In the genomic region with DNA sequence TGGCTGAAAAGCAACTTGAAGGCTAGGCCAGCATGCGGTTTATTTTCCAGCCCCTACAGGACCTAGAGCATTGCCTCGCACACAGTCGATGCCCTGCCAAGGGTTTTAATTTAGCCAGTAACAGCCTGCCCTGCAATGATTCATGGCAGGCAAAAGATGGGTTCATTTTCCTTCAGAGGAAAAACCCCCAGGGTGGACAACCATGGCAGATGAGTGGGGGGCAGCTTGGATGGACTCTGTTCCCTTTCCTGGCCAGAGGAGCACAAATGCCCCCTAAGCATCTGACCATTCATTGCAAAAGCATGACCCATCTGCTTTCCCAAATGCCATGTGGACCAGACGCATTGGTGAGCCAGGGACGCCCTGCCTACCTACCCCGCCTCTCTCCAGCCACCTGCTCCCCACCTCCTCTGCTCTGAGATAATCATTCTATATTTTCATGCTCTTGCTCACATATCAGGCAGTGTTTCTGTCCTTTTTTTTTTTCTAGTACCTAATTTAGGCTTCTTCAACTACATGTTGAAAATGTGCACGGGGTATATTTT, we compare ENCODE assay signal across 33 cellular contexts.
DNase-seq lines count a peak whose midpoint lies in the region; ATAC-seq and TF ChIP-seq lines count a peak whose summit lies in the region.
"Had no signal": no experiment of that assay in that cellular context is flagged by ENCODE, and none has a peak within 500 bp of the region (broad histone marks: within the 10 kb centered on the region; RNA-seq: fewer than 3 reads in every experiment).

No MANE protein-coding gene starts in this region.

- H3K27me3 ChIP-seq in cardiac muscle cell = no peaks in the 10 kb centered on the region
- H3K27me3 ChIP-seq in heart right ventricle = no peaks in the 10 kb centered on the region
- no peaks in the 10 kb centered on the region for H3K27me3 ChIP-seq in endodermal cell (ENCODE audit: control insufficient read depth, insufficient read depth, low read length, poor library complexity, severe bottlenecking)
- no peaks in the 10 kb centered on the region for H3K27me3 ChIP-seq in vagina
- H3K27me3 ChIP-seq: esophagus squamous epithelium, ovary, thyroid gland had no signal

- CTCF ChIA-PET in activated CD8-positive, alpha-beta T cell treated with anti-CD3 and anti-CD28 coated beads, Interleukin-2, amount 10 ng/mL, durations not matched to agents 7 days and 5 days (lab: Charles Lee) = no interaction called here

- H3K4me1 Mint-ChIP-seq in endodermal cell (no peaks in the 10 kb centered on the region), progenitor cell of endocrine pancreas (ENCODE audit: low read depth) (no peaks in the 10 kb centered on the region)
- peaks cover 10% of the 10 kb centered on the region for H3K4me1 Mint-ChIP-seq in activated CD8-positive, alpha-beta T cell treated with anti-CD3 and anti-CD28 coated beads, Interleukin-2, amount 10 ng/mL, durations not matched to agents 7 days and 5 days (ENCODE audit: low read depth)
- H3K4me1 Mint-ChIP-seq: activated T-helper 17 cell treated with anti-CD3 and anti-CD28 coated beads, Interleukin-2, amount 50 U/mL, for 72 hours had no signal

- no peaks in the 10 kb centered on the region for H3K9me3 Mint-ChIP-seq in endodermal cell
- no peaks in the 10 kb centered on the region for H3K9me3 Mint-ChIP-seq in progenitor cell of endocrine pancreas (ENCODE audit: low read depth)
- no peaks in the 10 kb centered on the region for H3K9me3 Mint-ChIP-seq in activated CD8-positive, alpha-beta T cell treated with anti-CD3 and anti-CD28 coated beads, Interleukin-2, amount 10 ng/mL, durations not matched to agents 7 days and 5 days (ENCODE audit: insufficient read depth)
- H3K9me3 Mint-ChIP-seq: activated B cell treated with CpG ODN at 0.5 μM for 24 hours; activated CD4-positive, alpha-beta T cell treated with anti-CD3 and anti-CD28 coated beads, Interleukin-2, amount 10 ng/mL, durations not matched to agents 7 days and 5 days; activated naive CD4-positive, alpha-beta T cell treated with anti-CD3 and anti-CD28 coated beads, Interleukin-2, amount 50 U/mL, for 72 hours; activated T-helper 17 cell treated with anti-CD3 and anti-CD28 coated beads, Interleukin-2, amount 50 U/mL, for 72 hours; CD4-positive, alpha-beta T cell; dendritic cell treated with granulocyte-macrophage colony-stimulating factor and Interleukin-4, amounts not matched to agents 40 ng/mL and 50 ng/mL, for 4 days; natural killer cell; stimulated activated naive CD8-positive, alpha-beta T cell treated with anti-CD3 and anti-CD28 coated beads, Interleukin-15, amount 100 ng/mL, for 72 hours; T-helper 1 cell treated with Interleukin-12 subunit alpha and Interleukin-12 subunit beta and Interleukin-4 antibody, amounts not matched to agents 30 μg/mL and 1 μg/mL, for 36 hours had no signal

- no peak for DNase-seq in cardiac muscle cell (ENCODE audit: low read depth in 1 of 2, low spot score in 1 of 2)
- DNase-seq in heart right ventricle = no peak
- peak; percentile 13 for DNase-seq in endodermal cell
- peak; percentile 1 for DNase-seq in progenitor cell of endocrine pancreas (ENCODE audit: low spot score, unreplicated experiment)
- peak; percentile 27 to 46 for DNase-seq in vagina (ENCODE audit: extremely low spot score in 2 of 2)
- no peak for DNase-seq in omental fat pad (ENCODE audit: low spot score)
- no peak for DNase-seq in NCI-H146 (lab: John Stamatoyannopoulos, UW)
- no peak for DNase-seq in activated CD8-positive, alpha-beta T cell treated with anti-CD3 and anti-CD28 coated beads, Interleukin-2, amount 10 ng/mL, durations not matched to agents 7 days and 5 days
- DNase-seq: activated B cell treated with CpG ODN at 0.5 μM for 24 hours; activated CD4-positive, alpha-beta T cell treated with anti-CD3 and anti-CD28 coated beads, Interleukin-2, amount 10 ng/mL, durations not matched to agents 7 days and 5 days; CD4-positive, alpha-beta T cell; esophagus squamous epithelium; foreskin melanocyte; kidney glomerular epithelial cell; MM.1S; NCI-H1105 treated with DMSO at 0.1 percent for 48 hours; NCI-H2029 treated with DMSO at 0.1 percent for 48 hours; NCI-H526; ovary; PC-3; retina; stimulated activated naive CD8-positive, alpha-beta T cell treated with anti-CD3 and anti-CD28 coated beads, Interleukin-15, amount 100 ng/mL, for 72 hours; thyroid gland had no signal

- H3K9ac ChIP-seq in endodermal cell (ENCODE audit: extremely low read depth, low read length, poor library complexity, severe bottlenecking) = no peak overlapping the region
- H3K9ac ChIP-seq: KMS-11 had no signal

- TF ChIP-seq POLR2A in vagina (IDR thresholded peaks at IDR 0.05) = no peak

- no peaks in the 10 kb centered on the region for H3K36me3 Mint-ChIP-seq in endodermal cell (ENCODE audit: low read depth)
- H3K36me3 Mint-ChIP-seq in progenitor cell of endocrine pancreas (ENCODE audit: insufficient read depth) = no peaks in the 10 kb centered on the region
- H3K36me3 Mint-ChIP-seq in activated CD8-positive, alpha-beta T cell treated with anti-CD3 and anti-CD28 coated beads, Interleukin-2, amount 10 ng/mL, durations not matched to agents 7 days and 5 days (ENCODE audit: low read depth) = no peaks in the 10 kb centered on the region
- H3K36me3 Mint-ChIP-seq: activated naive CD4-positive, alpha-beta T cell treated with anti-CD3 and anti-CD28 coated beads, Interleukin-2, amount 50 U/mL, for 72 hours; natural killer cell had no signal

- intact Hi-C loops in heart right ventricle (cut with DNase I) (loop anchor here in 1 of 10 donors (10.0 kb wide), 1 partner anchor 293 kb away; no protein-coding TSS in a partner anchor), vagina (cut with DNase I) (no loop called here)

- POLR2A ChIA-PET in activated CD8-positive, alpha-beta T cell treated with anti-CD3 and anti-CD28 coated beads, Interleukin-2, amount 10 ng/mL, durations not matched to agents 7 days and 5 days (lab: Charles Lee) = no interaction called here

- H3K27ac ChIP-seq in cardiac muscle cell = peak overlapping the region; percentile 85
- H3K27ac ChIP-seq in heart right ventricle = no peak overlapping the region
- H3K27ac ChIP-seq in endodermal cell (ENCODE audit: low read depth, low read length) = no peak overlapping the region
- no peak overlapping the region for H3K27ac ChIP-seq in vagina
- H3K27ac ChIP-seq: esophagus squamous epithelium, HL-60, KMS-11, ovary, SK-N-MC, thyroid gland had no signal

- H3K9me3 ChIP-seq in cardiac muscle cell (ENCODE audit: low read depth) = no peaks in the 10 kb centered on the region
- H3K9me3 ChIP-seq in heart right ventricle = no peaks in the 10 kb centered on the region
- no peaks in the 10 kb centered on the region for H3K9me3 ChIP-seq in endodermal cell (ENCODE audit: control insufficient read depth, low read length)
- no peaks in the 10 kb centered on the region for H3K9me3 ChIP-seq in vagina
- H3K9me3 ChIP-seq: esophagus squamous epithelium, HAP-1, ovary, thyroid gland had no signal

- H3K4me1 ChIP-seq in cardiac muscle cell (ENCODE audit: low read depth) (peaks cover 28% of the 10 kb centered on the region), heart right ventricle (peaks cover 30 to 70% (median 46%) of the 10 kb centered on the region in 9 donors), endodermal cell (ENCODE audit: control insufficient read depth, insufficient read depth, low read length) (no peaks in the 10 kb centered on the region), vagina (peaks cover 14% of the 10 kb centered on the region)
- H3K4me1 ChIP-seq: HAP-1 had no signal

- no peak overlapping the region for H3K4me3 ChIP-seq in cardiac muscle cell
- H3K4me3 ChIP-seq in heart right ventricle = no peak overlapping the region
- no peak overlapping the region for H3K4me3 ChIP-seq in endodermal cell (ENCODE audit: low read length)
- no peak overlapping the region for H3K4me3 ChIP-seq in vagina
- H3K4me3 ChIP-seq: esophagus squamous epithelium, HAP-1, lung, ovary, SK-N-MC, thyroid gland had no signal

- ATAC-seq in heart right ventricle = no peak
- ATAC-seq in omental fat pad (ENCODE audit: low FRiP score) = no peak
- no peak for ATAC-seq in activated CD8-positive, alpha-beta T cell treated with anti-CD3 and anti-CD28 coated beads, Interleukin-2, amount 10 ng/mL, durations not matched to agents 7 days and 5 days
- ATAC-seq: activated naive CD4-positive, alpha-beta T cell treated with anti-CD3 and anti-CD28 coated beads, Interleukin-2, amount 50 U/mL, for 72 hours; activated T-helper 17 cell treated with anti-CD3 and anti-CD28 coated beads, Interleukin-2, amount 50 U/mL, for 72 hours; natural killer cell; PC-3; stimulated activated naive CD8-positive, alpha-beta T cell treated with anti-CD3 and anti-CD28 coated beads, Interleukin-15, amount 100 ng/mL, for 72 hours had no signal

- no peak overlapping the region for H3K4me3 Mint-ChIP-seq in endodermal cell
- H3K4me3 Mint-ChIP-seq in progenitor cell of endocrine pancreas (ENCODE audit: low read depth) = no peak overlapping the region
- H3K4me3 Mint-ChIP-seq in activated CD8-positive, alpha-beta T cell treated with anti-CD3 and anti-CD28 coated beads, Interleukin-2, amount 10 ng/mL, durations not matched to agents 7 days and 5 days = no peak overlapping the region
- H3K4me3 Mint-ChIP-seq: activated B cell treated with CpG ODN at 0.5 μM for 24 hours; activated CD4-positive, alpha-beta T cell treated with anti-CD3 and anti-CD28 coated beads, Interleukin-2, amount 10 ng/mL, durations not matched to agents 7 days and 5 days; activated T-helper 17 cell treated with anti-CD3 and anti-CD28 coated beads, Interleukin-2, amount 50 U/mL, for 72 hours; CD4-positive, alpha-beta T cell; dendritic cell treated with granulocyte-macrophage colony-stimulating factor and Interleukin-4, amounts not matched to agents 40 ng/mL and 50 ng/mL, for 4 days; natural killer cell; stimulated activated naive CD8-positive, alpha-beta T cell treated with anti-CD3 and anti-CD28 coated beads, Interleukin-15, amount 100 ng/mL, for 72 hours; T-helper 1 cell treated with Interleukin-12 subunit alpha and Interleukin-12 subunit beta and Interleukin-4 antibody, amounts not matched to agents 30 μg/mL and 1 μg/mL, for 36 hours had no signal

- H3K36me3 ChIP-seq in cardiac muscle cell (no peaks in the 10 kb centered on the region), heart right ventricle (no peaks in the 10 kb centered on the region), endodermal cell (ENCODE audit: control insufficient read depth, insufficient read depth, low read length) (no peaks in the 10 kb centered on the region), vagina (no peaks in the 10 kb centered on the region)
- H3K36me3 ChIP-seq: esophagus squamous epithelium, HAP-1, ovary, thyroid gland had no signal

- H3K27ac Mint-ChIP-seq in endodermal cell (no peak overlapping the region), progenitor cell of endocrine pancreas (no peak overlapping the region)
- no peak overlapping the region for H3K27ac Mint-ChIP-seq in activated CD8-positive, alpha-beta T cell treated with anti-CD3 and anti-CD28 coated beads, Interleukin-2, amount 10 ng/mL, durations not matched to agents 7 days and 5 days
- H3K27ac Mint-ChIP-seq: activated B cell treated with CpG ODN at 0.5 μM for 24 hours; activated CD4-positive, alpha-beta T cell treated with anti-CD3 and anti-CD28 coated beads, Interleukin-2, amount 10 ng/mL, durations not matched to agents 7 days and 5 days; activated T-helper 17 cell treated with anti-CD3 and anti-CD28 coated beads, Interleukin-2, amount 50 U/mL, for 72 hours; CD4-positive, alpha-beta T cell; dendritic cell treated with granulocyte-macrophage colony-stimulating factor and Interleukin-4, amounts not matched to agents 40 ng/mL and 50 ng/mL, for 4 days; natural killer cell; T-helper 1 cell treated with Interleukin-12 subunit alpha and Interleukin-12 subunit beta and Interleukin-4 antibody, amounts not matched to agents 30 μg/mL and 1 μg/mL, for 36 hours had no signal

- TF ChIP-seq CTCF in cardiac muscle cell (IDR thresholded peaks at IDR 0.05; ENCODE audit: low read depth, low read length) (no peak), heart right ventricle (IDR thresholded peaks at IDR 0.05) (no peak), endodermal cell (conservative IDR thresholded peaks at IDR 0.05) (no peak), progenitor cell of endocrine pancreas (IDR thresholded peaks at IDR 0.05; ENCODE audit: unreplicated experiment) (no peak), vagina (IDR thresholded peaks at IDR 0.05) (no peak), omental fat pad (IDR thresholded peaks at IDR 0.05) (no peak)

- H3K27me3 Mint-ChIP-seq in endodermal cell (ENCODE audit: insufficient read depth) = peaks cover 5% of the 10 kb centered on the region
- peaks cover 20% of the 10 kb centered on the region for H3K27me3 Mint-ChIP-seq in progenitor cell of endocrine pancreas
- peaks cover 32% of the 10 kb centered on the region for H3K27me3 Mint-ChIP-seq in activated CD8-positive, alpha-beta T cell treated with anti-CD3 and anti-CD28 coated beads, Interleukin-2, amount 10 ng/mL, durations not matched to agents 7 days and 5 days (ENCODE audit: low read depth)
- H3K27me3 Mint-ChIP-seq: activated B cell treated with CpG ODN at 0.5 μM for 24 hours; activated T-helper 17 cell treated with anti-CD3 and anti-CD28 coated beads, Interleukin-2, amount 50 U/mL, for 72 hours; CD4-positive, alpha-beta T cell had no signal

- 95 to 96% methylated on average over 7 of the region's 7 CpGs for WGBS in heart right ventricle, 2 donors
- 93 to 95% methylated on average over 6 to 7 of the region's 7 CpGs for WGBS in endodermal cell (ENCODE audit: insufficient coverage in 1 of 2, insufficient read length in 1 of 2), 2 experiments

Comparison
In these comparisons a context has a peak if more than half of its experiments do, and no peak if none do; other contexts are left out.
1. DNase-seq: peak in endodermal cell (single experiment), progenitor cell of endocrine pancreas (single experiment) and vagina (2 of 2); none in cardiac muscle cell (0 of 2), heart right ventricle (0 of 2), omental fat pad (single experiment), NCI-H146 (single experiment) and activated CD8-positive, alpha-beta T cell treated with anti-CD3 and anti-CD28 coated beads, Interleukin-2, amount 10 ng/mL, durations not matched to agents 7 days and 5 days (single experiment).